8 cellular contexts compared by ENCODE assay signal in genomic region chr2:84945838-84946203, GRCh38. TPM values are rescaled to one million over a fixed set of nuclear protein-coding genes. Genes with fewer than 3 reads are reported as not detected.
DNase-seq lines count a peak whose midpoint lies in the region; ATAC-seq, FAIRE-seq and TF ChIP-seq lines count a peak whose summit lies in the region.
"Not testable (repeated sequence)": the region's sequence is repeated elsewhere in the genome, so short reads cannot be mapped to it uniquely, and the experiment has no call there.

No MANE protein-coding gene starts in this region.

- TF ChIP-seq CTCF in H9 (conservative IDR thresholded peaks at IDR 0.05); RWPE2 (IDR thresholded peaks at IDR 0.05; ENCODE audit: poor library complexity, severe bottlenecking); endothelial cell of umbilical vein (IDR thresholded peaks at IDR 0.05; ENCODE audit: extremely low read depth in 1 of 2, insufficient read depth in 1 of 2, low read depth in 1 of 2, low read length in 2 of 2): not testable (repeated sequence)

- not testable (repeated sequence) for H3K79me1 ChIP-seq in H9 (ENCODE audit: insufficient read depth, low read depth, low read length, poor library complexity, severe bottlenecking)

- dilution Hi-C loops in endothelial cell of umbilical vein (cut with MboI; ENCODE audit: extremely low pct_ligation_motif_present, low sequenced_read_pairs), result not testable (repeated sequence)

- not testable (repeated sequence) for H3K79me2 ChIP-seq in H9 (ENCODE audit: insufficient read depth, low read length); endothelial cell of umbilical vein (ENCODE audit: control insufficient read depth, insufficient read depth, low read length)

- not testable (repeated sequence) for H3K9me1 ChIP-seq in endothelial cell of umbilical vein (replicated peaks; ENCODE audit: control insufficient read depth, extremely low read depth, insufficient read depth, low read length)

- not testable (repeated sequence) for H3T11ph ChIP-seq in H9 (ENCODE audit: low read length)

- not testable (repeated sequence) for H4K20me1 ChIP-seq in BLaER1 treated with 17β-estradiol and CSF1 and Interleukin-3, amounts not matched to agents 10 nM and 100 nM; H9 (ENCODE audit: control insufficient read depth, insufficient read depth, insufficient read length); endothelial cell of umbilical vein (replicated peaks; ENCODE audit: control insufficient read depth, extremely low read depth, insufficient read depth, low read length)

- not testable (repeated sequence) for H4K91ac ChIP-seq in H9 (ENCODE audit: insufficient read length, low read depth, low read length)

- not testable (repeated sequence) for H2BK5ac ChIP-seq in H9 (ENCODE audit: insufficient read length, low read length)

- not testable (repeated sequence) for DNase-seq in H9; RWPE2 (ENCODE audit: low spot score); endothelial cell of umbilical vein (ENCODE audit: low read depth, low spot score)
- peak; percentile 67 for DNase-seq in activated CD8-positive, alpha-beta memory T cell treated with anti-CD3 and anti-CD28 coated beads for 24 hours
- DNase-seq in activated naive CD8-positive, alpha-beta T cell treated with anti-CD3 and anti-CD28 coated beads for 36 hours, result peak; percentile 25
- DNase-seq in naive thymus-derived CD8-positive, alpha-beta T cell, result peak in 4 of 10 donors; percentile 7 to 66 (median 20)

- H3K36me3 Mint-ChIP-seq in H9 (ENCODE audit: insufficient read depth in 1 of 3, low read depth in 3 of 3); naive thymus-derived CD8-positive, alpha-beta T cell: not testable (repeated sequence)
- H3K36me3 Mint-ChIP-seq in activated naive CD8-positive, alpha-beta T cell treated with anti-CD3 and anti-CD28 coated beads for 36 hours, result peaks cover 34% of the 10 kb centered on the region
- peaks cover 10% of the 10 kb centered on the region for H3K36me3 Mint-ChIP-seq in stimulated activated naive CD8-positive, alpha-beta T cell treated with anti-CD3 and anti-CD28 coated beads, Interleukin-15, Interleukin-2, amounts not matched to agents 100 ng/mL and 50 ng/mL, for 24 hours (ENCODE audit: low read depth)

- H3K9me3 Mint-ChIP-seq in H9; activated naive CD8-positive, alpha-beta T cell treated with anti-CD3 and anti-CD28 coated beads for 36 hours; naive thymus-derived CD8-positive, alpha-beta T cell; stimulated activated naive CD8-positive, alpha-beta T cell treated with anti-CD3 and anti-CD28 coated beads, Interleukin-15, Interleukin-2, amounts not matched to agents 100 ng/mL and 50 ng/mL, for 24 hours: not testable (repeated sequence)

- not testable (repeated sequence) for H3K4ac ChIP-seq in H9 (ENCODE audit: low read depth, low read length)

- peak; percentile 52 for FAIRE-seq in endothelial cell of umbilical vein (lab: Jason Lieb, UNC)

- H3K23me2 ChIP-seq in H9 (ENCODE audit: insufficient read length, low read depth, low read length, poor library complexity, severe bottlenecking), result not testable (repeated sequence)

- peaks cover 26 to 64% (median 45%) of the 10 kb centered on the region in 10 experiments for H3K4me1 ChIP-seq in BLaER1 treated with 17β-estradiol and CSF1 and Interleukin-3, amounts not matched to agents 10 nM and 100 nM
- not testable (repeated sequence) for H3K4me1 ChIP-seq in H9 (ENCODE audit: insufficient read depth, low read length)
- H3K4me1 ChIP-seq in RWPE2 (ENCODE audit: insufficient read depth, poor library complexity, severe bottlenecking) (peaks cover 28% of the 10 kb centered on the region), endothelial cell of umbilical vein (ENCODE audit: control insufficient read depth, extremely low read depth, insufficient read depth, low read length) (peaks cover 11% of the 10 kb centered on the region)

- POLR2A ChIA-PET in endothelial cell of umbilical vein (lab: Charles Lee), result interaction anchor here (0.6 to 2.2 kb wide), 2 partner anchors 13 to 15 kb away, joined by 4 to 10 read pairs; no protein-coding TSS in a partner anchor
- POLR2A ChIA-PET in naive thymus-derived CD8-positive, alpha-beta T cell (lab: Charles Lee), result interaction anchor here (0.6 to 3.8 kb wide), 13 partner anchors 8 to 372 kb away, joined by 3 to 36 read pairs (median 4); partner anchors contain the start of gene KCMF1

- H3K36me3 ChIP-seq in BLaER1 treated with 17β-estradiol and CSF1 and Interleukin-3, amounts not matched to agents 10 nM and 100 nM; RWPE2 (ENCODE audit: low read depth); endothelial cell of umbilical vein (ENCODE audit: control insufficient read depth in 2 of 2, extremely low read depth in 1 of 2, insufficient read depth in 2 of 2, low read length in 2 of 2): not testable (repeated sequence)

- not testable (repeated sequence) for H2BK15ac ChIP-seq in H9 (ENCODE audit: low read depth, low read length)

- not testable (repeated sequence) for H3K4me3 Mint-ChIP-seq in H9
- peak overlapping the region; percentile 67 for H3K4me3 Mint-ChIP-seq in activated naive CD8-positive, alpha-beta T cell treated with anti-CD3 and anti-CD28 coated beads for 36 hours
- peak overlapping the region in 8 of 10 donors; percentile 53 to 80 (median 71) for H3K4me3 Mint-ChIP-seq in naive thymus-derived CD8-positive, alpha-beta T cell
- peak overlapping the region; percentile 67 for H3K4me3 Mint-ChIP-seq in stimulated activated naive CD8-positive, alpha-beta T cell treated with anti-CD3 and anti-CD28 coated beads, Interleukin-15, Interleukin-2, amounts not matched to agents 100 ng/mL and 50 ng/mL, for 24 hours

- CTCF ChIA-PET in endothelial cell of umbilical vein (lab: Charles Lee), result interaction anchor here (1.1 to 4.5 kb wide), 4 partner anchors 12 to 354 kb away, joined by 5 to 19 read pairs (median 8); no protein-coding TSS in a partner anchor

- H3K27me3 ChIP-seq in BLaER1 treated with 17β-estradiol and CSF1 and Interleukin-3, amounts not matched to agents 10 nM and 100 nM; H9 (ENCODE audit: insufficient read depth, low read length); RWPE2 (ENCODE audit: insufficient read depth, poor library complexity, severe bottlenecking); endothelial cell of umbilical vein (ENCODE audit: control insufficient read depth in 2 of 2, insufficient read depth in 2 of 2, low read length in 2 of 2): not testable (repeated sequence)

- H3K14ac ChIP-seq in H9 (ENCODE audit: insufficient read depth, low read length), result not testable (repeated sequence)

- H3K27ac ChIP-seq in BLaER1 treated with 17β-estradiol and CSF1 and Interleukin-3, amounts not matched to agents 10 nM and 100 nM, result peak overlapping the region in 8 of 11 experiments; percentile 37 to 75 (median 60); a peak in 14 of 22 replicates
- not testable (repeated sequence) for H3K27ac ChIP-seq in H9 (ENCODE audit: insufficient read length, low read depth, low read length)
- H3K27ac ChIP-seq in RWPE2 (ENCODE audit: poor library complexity, severe bottlenecking) (peak overlapping the region; percentile 98), endothelial cell of umbilical vein (ENCODE audit: insufficient read depth, low read depth, low read length) (peak overlapping the region; percentile 81)

- H2BK20ac ChIP-seq in H9 (ENCODE audit: low read depth, low read length, poor library complexity, severe bottlenecking), result not testable (repeated sequence)

- not testable (repeated sequence) for H3K18ac ChIP-seq in H9 (ENCODE audit: insufficient read length, low read depth, low read length)

- H2BK120ac ChIP-seq in H9 (ENCODE audit: low read depth, low read length, poor library complexity, severe bottlenecking), result not testable (repeated sequence)

- not testable (repeated sequence) for H3K56ac ChIP-seq in H9 (ENCODE audit: insufficient read length, low read depth, low read length)

- H4K8ac ChIP-seq in H9 (replicated peaks; ENCODE audit: insufficient read length, low read depth, low read length), result not testable (repeated sequence)

- not testable (repeated sequence) for TF ChIP-seq POLR2A in endothelial cell of umbilical vein (IDR thresholded peaks at IDR 0.05; ENCODE audit: low read depth, low read length)

- no CpG with 5 or more reads among the region's 3 CpGs for WGBS in H9 (ENCODE audit: extremely low coverage, insufficient read length, low lambda C conversion rate)

- intact Hi-C loops in endothelial cell of umbilical vein (cut with micrococcal nuclease), result loop anchor here (2.0 kb wide), 1 partner anchor 25 kb away; the partner anchor contains the start of gene KCMF1

- not testable (repeated sequence) for H3K27me3 Mint-ChIP-seq in H9 (ENCODE audit: low read depth); activated naive CD8-positive, alpha-beta T cell treated with anti-CD3 and anti-CD28 coated beads for 36 hours; naive thymus-derived CD8-positive, alpha-beta T cell; stimulated activated naive CD8-positive, alpha-beta T cell treated with anti-CD3 and anti-CD28 coated beads, Interleukin-15, Interleukin-2, amounts not matched to agents 100 ng/mL and 50 ng/mL, for 24 hours

- peaks cover 18 to 24% of the 10 kb centered on the region in 2 experiments for H3K4me1 Mint-ChIP-seq in H9
- H3K4me1 Mint-ChIP-seq in activated naive CD8-positive, alpha-beta T cell treated with anti-CD3 and anti-CD28 coated beads for 36 hours, result peaks cover 47% of the 10 kb centered on the region
- peaks cover 20 to 42% (median 32%) of the 10 kb centered on the region in 4 donors for H3K4me1 Mint-ChIP-seq in naive thymus-derived CD8-positive, alpha-beta T cell
- H3K4me1 Mint-ChIP-seq in stimulated activated naive CD8-positive, alpha-beta T cell treated with anti-CD3 and anti-CD28 coated beads, Interleukin-15, Interleukin-2, amounts not matched to agents 100 ng/mL and 50 ng/mL, for 24 hours (ENCODE audit: low read depth), result peaks cover 64% of the 10 kb centered on the region

- ATAC-seq in RWPE2 (ENCODE audit: low read depth), result peak; percentile 7; the same call in 2 of the 3 replicates
- ATAC-seq in naive thymus-derived CD8-positive, alpha-beta T cell, result peak; percentile 40 to 56

- H2AFZ ChIP-seq in H9 (ENCODE audit: low read length), result not testable (repeated sequence)
- peak overlapping the region; percentile 89 for H2AFZ ChIP-seq in endothelial cell of umbilical vein (ENCODE audit: low read depth, low read length)

- peak overlapping the region in 5 of 11 experiments; percentile 37 to 56 (median 50); a peak in 5 of 22 replicates for H3K9ac ChIP-seq in BLaER1 treated with 17β-estradiol and CSF1 and Interleukin-3, amounts not matched to agents 10 nM and 100 nM
- H3K9ac ChIP-seq in H9 (ENCODE audit: extremely low read depth, insufficient read length, low read length); endothelial cell of umbilical vein (replicated peaks; ENCODE audit: extremely low read depth, insufficient read depth, low read length): not testable (repeated sequence)

- not testable (repeated sequence) for BruUV-seq in endothelial cell of umbilical vein (replicated peaks; lab: Mats Ljungman, UMichigan)

- H4K5ac ChIP-seq in H9 (ENCODE audit: insufficient read length, low read depth, low read length), result not testable (repeated sequence)

- not testable (repeated sequence) for H3K9me3 ChIP-seq in BLaER1 treated with 17β-estradiol and CSF1 and Interleukin-3, amounts not matched to agents 10 nM and 100 nM (replicated peaks in 1 of 11); H9 (ENCODE audit: control insufficient read depth, low read depth, low read length); RWPE2 (ENCODE audit: severe bottlenecking); endothelial cell of umbilical vein (replicated peaks; ENCODE audit: control insufficient read depth, insufficient read depth, low read length)

- not testable (repeated sequence) for H3K4me3 ChIP-seq in BLaER1 treated with 17β-estradiol and CSF1 and Interleukin-3, amounts not matched to agents 10 nM and 100 nM; RWPE2 (ENCODE audit: severe bottlenecking); endothelial cell of umbilical vein (replicated peaks in 1 of 3; ENCODE audit: insufficient read depth in 1 of 3, low read depth in 1 of 3, low read length in 3 of 3)

- peak overlapping the region; percentile 26 to 86 (median 68); a peak in 19 of 22 replicates for H3K4me2 ChIP-seq in BLaER1 treated with 17β-estradiol and CSF1 and Interleukin-3, amounts not matched to agents 10 nM and 100 nM
- H3K4me2 ChIP-seq in H9 (ENCODE audit: insufficient read depth, insufficient read length, low read length); endothelial cell of umbilical vein (ENCODE audit: insufficient read depth, low read length): not testable (repeated sequence)

- not testable (repeated sequence) for H3K23ac ChIP-seq in H9 (ENCODE audit: insufficient read length, low read depth, low read length)

- not testable (repeated sequence) for H2AK5ac ChIP-seq in H9 (ENCODE audit: insufficient read length, low read length)

- peak overlapping the region in 2 of 3 experiments; percentile 61 to 87; a peak in 2 of 7 replicates for H3K27ac Mint-ChIP-seq in H9
- peak overlapping the region; percentile 89 for H3K27ac Mint-ChIP-seq in activated naive CD8-positive, alpha-beta T cell treated with anti-CD3 and anti-CD28 coated beads for 36 hours
- peak overlapping the region; percentile 37 to 95 (median 87) for H3K27ac Mint-ChIP-seq in naive thymus-derived CD8-positive, alpha-beta T cell
- peak overlapping the region; percentile 99 for H3K27ac Mint-ChIP-seq in stimulated activated naive CD8-positive, alpha-beta T cell treated with anti-CD3 and anti-CD28 coated beads, Interleukin-15, Interleukin-2, amounts not matched to agents 100 ng/mL and 50 ng/mL, for 24 hours

- not testable (repeated sequence) for H2BK12ac ChIP-seq in H9 (ENCODE audit: insufficient read length, low read depth, low read length)

RNA-seq across cellular contexts. Expression of gene KCMF1, which starts 25.1 kb away (rescaled TPM):
- total RNA-seq in H9 (2021), result 110 and 113 TPM in 2 replicates
- total RNA-seq in activated naive CD8-positive, alpha-beta T cell treated with anti-CD3 and anti-CD28 coated beads for 36 hours, result 100 to 1,000 TPM; 101 to 111 TPM
- 75.9 and 78.4 TPM in 2 replicates for total RNA-seq in endothelial cell of umbilical vein
- 45.5 and 49.3 TPM in 2 replicates for polyA plus RNA-seq in endothelial cell of umbilical vein
- 64.7 and 67.7 TPM in 2 replicates for polyA plus RNA-seq in endothelial cell of umbilical vein (2011; cell fraction: cytosol; rRNA removed)
- 47.7 and 59.6 TPM in 2 replicates for polyA plus RNA-seq in endothelial cell of umbilical vein (2011; cell fraction: nucleus; rRNA removed)
- 68.6 and 86.9 TPM in 2 replicates for polyA plus RNA-seq in endothelial cell of umbilical vein (2012)
- 78.7 and 80.5 TPM in 2 replicates for polyA minus RNA-seq in endothelial cell of umbilical vein
- polyA minus RNA-seq in endothelial cell of umbilical vein (2011; cell fraction: cytosol; rRNA and poly(A)+ RNA removed), result 45.5 TPM
- polyA minus RNA-seq in endothelial cell of umbilical vein (2011; cell fraction: nucleus; rRNA and poly(A)+ RNA removed), result 34.8 and 45.1 TPM in 2 replicates
- total RNA-seq in naive thymus-derived CD8-positive, alpha-beta T cell, result 10 to 100 TPM; 69.0 to 74.8 TPM
- polyA plus RNA-seq in naive thymus-derived CD8-positive, alpha-beta T cell, result 10 to 100 TPM; 13.3 to 30.2 (median 28.1) TPM

RNA-seq across cellular contexts. Expression of gene TMSB10, which starts 40.4 kb away (rescaled TPM):
- total RNA-seq in H9 (2021) (755 and 770 TPM in 2 replicates), endothelial cell of umbilical vein (4,007 and 4,015 TPM in 2 replicates)
- total RNA-seq in activated naive CD8-positive, alpha-beta T cell treated with anti-CD3 and anti-CD28 coated beads for 36 hours, result 1,000 to 10,000 TPM; 1,816 to 1,884 TPM
- polyA plus RNA-seq in endothelial cell of umbilical vein, result 2,259 and 2,774 TPM in 2 replicates
- 4,510 and 5,534 TPM in 2 replicates for polyA plus RNA-seq in endothelial cell of umbilical vein (2011; cell fraction: cytosol; rRNA removed)
- 1,715 and 2,260 TPM in 2 replicates for polyA plus RNA-seq in endothelial cell of umbilical vein (2011; cell fraction: nucleus; rRNA removed)
- 7,506 and 8,473 TPM in 2 replicates for polyA plus RNA-seq in endothelial cell of umbilical vein (2012)
- 359 and 375 TPM in 2 replicates for polyA minus RNA-seq in endothelial cell of umbilical vein
- 486 TPM for polyA minus RNA-seq in endothelial cell of umbilical vein (2011; cell fraction: cytosol; rRNA and poly(A)+ RNA removed)
- 61.1 and 90.1 TPM in 2 replicates for polyA minus RNA-seq in endothelial cell of umbilical vein (2011; cell fraction: nucleus; rRNA and poly(A)+ RNA removed)
- 1,000 to 10,000 TPM; 1,479 to 1,535 TPM for total RNA-seq in naive thymus-derived CD8-positive, alpha-beta T cell
- polyA plus RNA-seq in naive thymus-derived CD8-positive, alpha-beta T cell, result 1,000 to 10,000 TPM; 6,950 to 8,855 (median 7,882) TPM
